Comparison of ENCODE assay signal across 8 cellular contexts in the genomic region with DNA sequence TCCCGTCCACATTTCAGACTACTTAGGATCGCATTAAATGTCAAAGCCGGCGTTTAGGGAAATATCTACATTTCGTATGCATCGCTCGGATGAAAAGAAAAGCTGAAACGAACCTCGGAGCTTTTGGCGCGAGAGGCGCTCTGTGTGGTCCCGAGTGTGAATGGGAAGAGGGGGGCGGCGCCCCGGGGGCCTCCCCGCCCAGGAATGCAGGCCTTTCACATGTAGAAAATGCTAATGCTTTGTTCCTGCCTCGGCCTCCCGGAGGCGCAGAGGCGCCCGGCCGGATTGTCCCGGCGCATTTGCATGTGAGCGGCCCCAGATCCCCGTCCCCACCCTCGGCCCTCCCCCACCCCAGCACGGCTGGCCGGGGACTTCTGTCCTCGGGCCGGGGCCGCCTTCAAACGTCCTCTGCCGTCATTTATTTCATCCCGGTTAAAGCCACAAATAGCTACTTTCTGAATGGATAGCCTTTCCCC.
DNase-seq lines count a peak whose midpoint lies in the region; ATAC-seq and TF ChIP-seq lines count a peak whose summit lies in the region.

No MANE protein-coding gene starts in this region.

- H3K4me3 Mint-ChIP-seq in central memory CD8-positive, alpha-beta T cell: peak overlapping the region; percentile 86
- peak overlapping the region; percentile 87 for H3K4me3 Mint-ChIP-seq in stimulated activated effector memory CD8-positive, alpha-beta T cell treated with anti-CD3 and anti-CD28 coated beads, Interleukin-12 subunit alpha, Interleukin-12 subunit beta, amount 100 ng/mL, for 72 hours

- no peaks in the 10 kb centered on the region for H3K9me3 ChIP-seq in OCI-LY1 (ENCODE audit: low read length)

- H3K9ac ChIP-seq in OCI-LY1 (ENCODE audit: low read length): peak overlapping the region; percentile 56

- no peaks in the 10 kb centered on the region for H3K9me2 ChIP-seq in OCI-LY1 (ENCODE audit: low read depth, low read length)

- peaks cover 2% of the 10 kb centered on the region for H3K36me3 Mint-ChIP-seq in central memory CD8-positive, alpha-beta T cell (ENCODE audit: insufficient read depth)
- peaks cover under 1% of the 10 kb centered on the region for H3K36me3 Mint-ChIP-seq in stimulated activated effector memory CD8-positive, alpha-beta T cell treated with anti-CD3 and anti-CD28 coated beads, Interleukin-12 subunit alpha, Interleukin-12 subunit beta, amount 100 ng/mL, for 72 hours

- H2AFZ ChIP-seq in OCI-LY1 (ENCODE audit: low read length): no peak overlapping the region

- ATAC-seq in HG02943 (IDR thresholded peaks at IDR 0.05; ENCODE audit: low read depth, unreplicated experiment): peak; percentile 33
- peak; percentile 22 for ATAC-seq in central memory CD8-positive, alpha-beta T cell (replicated peaks; ENCODE audit: extremely low read depth, poor library complexity, severe bottlenecking)
- ATAC-seq in stimulated activated effector memory CD8-positive, alpha-beta T cell treated with anti-CD3 and anti-CD28 coated beads, Interleukin-12 subunit alpha, Interleukin-12 subunit beta, amount 100 ng/mL, for 72 hours: no peak

- H4K20me1 ChIP-seq in OCI-LY1 (ENCODE audit: insufficient read depth, low read length): no peaks in the 10 kb centered on the region

- peaks cover 7% of the 10 kb centered on the region for H3K27me3 Mint-ChIP-seq in central memory CD8-positive, alpha-beta T cell

- in situ Hi-C loops in ACHN (cut with HindIII; ENCODE audit: low pct_ligation_motif_present, low pct_unique_long_range_greater_than_20kb, low sequenced_read_pairs) (no loop called here), GM13977 (cut with MboI; ENCODE audit: low pct_unique_long_range_greater_than_20kb, low sequenced_read_pairs, unreplicated experiment) (no loop called here)

- no peak overlapping the region for H3K27ac Mint-ChIP-seq in central memory CD8-positive, alpha-beta T cell (ENCODE audit: low read depth)
- H3K27ac Mint-ChIP-seq in stimulated activated effector memory CD8-positive, alpha-beta T cell treated with anti-CD3 and anti-CD28 coated beads, Interleukin-12 subunit alpha, Interleukin-12 subunit beta, amount 100 ng/mL, for 72 hours: no peak overlapping the region

- peak overlapping the region; percentile 58 for H3K4me3 ChIP-seq in OCI-LY1 (ENCODE audit: low read depth, low read length, poor library complexity, severe bottlenecking)

- no peaks in the 10 kb centered on the region for H3F3A ChIP-seq in OCI-LY1 (ENCODE audit: insufficient read depth, low read length)

- peaks cover 7% of the 10 kb centered on the region for H3K4me1 ChIP-seq in OCI-LY1 (ENCODE audit: insufficient read depth, low read length, severe bottlenecking)

- TF ChIP-seq CTCF in GM13977 (IDR thresholded peaks at IDR 0.05; ENCODE audit: extremely low read depth, insufficient read depth, missing control alignments): no peak
- TF ChIP-seq CTCF in OCI-LY1 (IDR thresholded peaks at IDR 0.05; ENCODE audit: low read length): no peak

- DNase-seq in ACHN: peak; percentile 63
- DNase-seq in GM13977 (ENCODE audit: low spot score): peak; percentile 33
- DNase-seq in central memory CD8-positive, alpha-beta T cell (ENCODE audit: low spot score in 2 of 2): no peak
- peak; percentile 32 for DNase-seq in kidney glomerular epithelial cell (lab: John Stamatoyannopoulos, UW)
- DNase-seq in stimulated activated effector memory CD8-positive, alpha-beta T cell treated with anti-CD3 and anti-CD28 coated beads, Interleukin-12 subunit alpha, Interleukin-12 subunit beta, amount 100 ng/mL, for 72 hours (ENCODE audit: low spot score in 2 of 2): no peak
- no peak for DNase-seq in effector CD8-positive, alpha-beta T cell (lab: John Stamatoyannopoulos, UW)

- H3K36me3 ChIP-seq in OCI-LY1 (ENCODE audit: insufficient read depth, low read length): peaks cover 9% of the 10 kb centered on the region; the same call in 1 of the 2 replicates

- no peaks in the 10 kb centered on the region for H3K27me3 ChIP-seq in OCI-LY1 (ENCODE audit: insufficient read depth, low read length)

- peaks cover 5% of the 10 kb centered on the region for H3K4me1 Mint-ChIP-seq in central memory CD8-positive, alpha-beta T cell
- H3K4me1 Mint-ChIP-seq in stimulated activated effector memory CD8-positive, alpha-beta T cell treated with anti-CD3 and anti-CD28 coated beads, Interleukin-12 subunit alpha, Interleukin-12 subunit beta, amount 100 ng/mL, for 72 hours: peaks cover 16% of the 10 kb centered on the region

- no peak overlapping the region for H3K27ac ChIP-seq in OCI-LY1 (ENCODE audit: low read depth, low read length, poor library complexity, severe bottlenecking)

- no peaks in the 10 kb centered on the region for H3K79me2 ChIP-seq in OCI-LY1 (ENCODE audit: insufficient read depth, low read length)

- no peaks in the 10 kb centered on the region for H3K9me3 Mint-ChIP-seq in central memory CD8-positive, alpha-beta T cell
- no peaks in the 10 kb centered on the region for H3K9me3 Mint-ChIP-seq in stimulated activated effector memory CD8-positive, alpha-beta T cell treated with anti-CD3 and anti-CD28 coated beads, Interleukin-12 subunit alpha, Interleukin-12 subunit beta, amount 100 ng/mL, for 72 hours

- H3K4me2 ChIP-seq in OCI-LY1 (ENCODE audit: low read length): peak overlapping the region; percentile 87

Comparison
In these comparisons a context has a peak if more than half of its experiments do, and no peak if none do; other contexts are left out.
1. DNase-seq: peak in ACHN (single experiment), GM13977 (single experiment) and kidney glomerular epithelial cell (single experiment); none in central memory CD8-positive, alpha-beta T cell (0 of 2), stimulated activated effector memory CD8-positive, alpha-beta T cell treated with anti-CD3 and anti-CD28 coated beads, Interleukin-12 subunit alpha, Interleukin-12 subunit beta, amount 100 ng/mL, for 72 hours (0 of 2) and effector CD8-positive, alpha-beta T cell (single experiment).